ENCODE assay signal across 9 cellular contexts in genomic region chr22:33000342-33001280, GRCh38. TPM values are rescaled to one million over a fixed set of nuclear protein-coding genes. Genes with fewer than 3 reads are reported as not detected.
DNase-seq lines count a peak whose midpoint lies in the region; ATAC-seq and TF ChIP-seq lines count a peak whose summit lies in the region.
"Had no signal": no experiment of that assay in that cellular context is flagged by ENCODE, and none has a peak within 500 bp of the region (broad histone marks: within the 10 kb centered on the region; RNA-seq: fewer than 3 reads in every experiment).

No MANE protein-coding gene starts in this region.

- TF ChIP-seq POLR2A in erythroblast (IDR thresholded peaks at IDR 0.05; ENCODE audit: low read length) = no peak
- no peak for TF ChIP-seq POLR2A in thyroid gland (IDR thresholded peaks at IDR 0.05)

- H3K9me3 ChIP-seq in thyroid gland = no peaks in the 10 kb centered on the region

- no peak overlapping the region for H3K27ac Mint-ChIP-seq in activated B cell treated with CpG ODN at 0.5 μM for 24 hours
- H3K27ac Mint-ChIP-seq in mesothelial cell of epicardium = no peak overlapping the region
- H3K27ac Mint-ChIP-seq: T-helper 17 cell had no signal

- H3K27me3 ChIP-seq in thyroid gland = no peaks in the 10 kb centered on the region

- H3K4me1 ChIP-seq in thyroid gland = peaks cover 0 to 4% of the 10 kb centered on the region in 2 donors

- peaks cover 17% of the 10 kb centered on the region for H3K9me3 Mint-ChIP-seq in activated B cell treated with CpG ODN at 0.5 μM for 24 hours
- H3K9me3 Mint-ChIP-seq in mesothelial cell of epicardium = peaks cover 12% of the 10 kb centered on the region

- POLR2A ChIA-PET in activated B cell treated with CpG ODN at 0.5 μM for 24 hours (lab: Charles Lee) = no interaction called here

- H3K27me3 Mint-ChIP-seq in activated B cell treated with CpG ODN at 0.5 μM for 24 hours = peaks cover 15% of the 10 kb centered on the region
- peaks cover 5% of the 10 kb centered on the region for H3K27me3 Mint-ChIP-seq in mesothelial cell of epicardium (ENCODE audit: low read depth)

- H3K36me3 Mint-ChIP-seq in activated B cell treated with CpG ODN at 0.5 μM for 24 hours (ENCODE audit: low read depth) (peaks cover 5% of the 10 kb centered on the region), mesothelial cell of epicardium (no peaks in the 10 kb centered on the region)

- no peaks in the 10 kb centered on the region for H3K36me3 ChIP-seq in thyroid gland

- CTCF ChIA-PET in activated B cell treated with CpG ODN at 0.5 μM for 24 hours (lab: Charles Lee) = interaction anchor here (0.6 to 1.7 kb wide), 7 partner anchors 14 to 1024 kb away, joined by 3 to 6 read pairs (median 4); no protein-coding TSS in a partner anchor

- no peak overlapping the region for H3K4me3 ChIP-seq in LNCaP clone FGC (ENCODE audit: low read depth, low read length)
- H3K4me3 ChIP-seq in thyroid gland (replicated peaks in 1 of 3) = no peak overlapping the region

- H3K4me3 Mint-ChIP-seq in activated B cell treated with CpG ODN at 0.5 μM for 24 hours (no peak overlapping the region), mesothelial cell of epicardium (no peak overlapping the region)
- H3K4me3 Mint-ChIP-seq: T-helper 17 cell had no signal

- peak; percentile 47 for DNase-seq in EL
- no peak for DNase-seq in LNCaP clone FGC (ENCODE audit: low read depth)
- peak; percentile 33 for DNase-seq in activated B cell treated with CpG ODN at 0.5 μM for 24 hours
- DNase-seq in erythroblast (lab: John Stamatoyannopoulos, UW) = peak; percentile 47 to 72
- peak; percentile 48 to 83 for DNase-seq in mesothelial cell of epicardium (ENCODE audit: low spot score in 2 of 2, unreplicated experiment in 2 of 2)
- peak; percentile 48 to 56 for DNase-seq in thyroid gland
- DNase-seq in HuH-7.5 (ENCODE audit: low spot score) = no peak

- peaks cover 2% of the 10 kb centered on the region for H3K4me1 Mint-ChIP-seq in activated B cell treated with CpG ODN at 0.5 μM for 24 hours
- no peaks in the 10 kb centered on the region for H3K4me1 Mint-ChIP-seq in mesothelial cell of epicardium

- TF ChIP-seq CTCF in LNCaP clone FGC (IDR thresholded peaks at IDR 0.05; ENCODE audit: control insufficient read depth, extremely low read depth, insufficient read depth) (peak; percentile 90), activated B cell treated with CpG ODN at 0.5 μM for 24 hours (IDR thresholded peaks at IDR 0.05) (no peak), mesothelial cell of epicardium (IDR thresholded peaks at IDR 0.05; ENCODE audit: unreplicated experiment) (peak; percentile 87), thyroid gland (IDR thresholded peaks at IDR 0.05) (peak; percentile 71 to 90 (median 78))

- H3K27ac ChIP-seq in thyroid gland = no peak overlapping the region

- ATAC-seq in activated B cell treated with CpG ODN at 0.5 μM for 24 hours (ENCODE audit: low read depth) = peak; percentile 56
- ATAC-seq in GM21526 (IDR thresholded peaks at IDR 0.05; ENCODE audit: low FRiP score, unreplicated experiment) = no peak
- ATAC-seq: T-helper 17 cell had no signal

- intact Hi-C loops in activated B cell treated with CpG ODN at 0.5 μM for 24 hours (cut with micrococcal nuclease) = loop anchor here (1.0 kb wide), 2 partner anchors 340 to 897 kb away; no protein-coding TSS in a partner anchor
- intact Hi-C loops in thyroid gland (cut with DNase I) = loop anchor here (2.0 to 5.0 kb wide), 2 partner anchors 338 to 472 kb away; no protein-coding TSS in a partner anchor

- WGBS in thyroid gland, 2 donors = 23 to 32% methylated on average over 10 to 12 of the region's 12 CpGs

RNA-seq across cellular contexts. Expression of gene SYN3, which starts 57.6 kb away (rescaled TPM):
- total RNA-seq in activated B cell treated with CpG ODN at 0.5 μM for 24 hours (0.78 and 1.5 TPM in 2 replicates), mesothelial cell of epicardium (0.27 to 0.77 TPM (median 0.53 TPM) in 3 replicates), thyroid gland (1 to 10 TPM in 1 of 4 donors, under 1 TPM in 1, not detected in 2; 0.20 to 1.3 TPM)

Comparison
In these comparisons a context has a peak if more than half of its experiments do, and no peak if none do; other contexts are left out.
1. DNase-seq: peak in EL (single experiment), activated B cell treated with CpG ODN at 0.5 μM for 24 hours (single experiment), erythroblast (2 of 2), mesothelial cell of epicardium (2 of 2) and thyroid gland (2 of 2); none in LNCaP clone FGC (single experiment) and HuH-7.5 (single experiment).